ENCODE assay signal across 1 cellular context in genomic region chr22:20116951-20117645, GRCh38.
TF ChIP-seq lines count a peak whose summit lies in the region.

A gene with protein sequence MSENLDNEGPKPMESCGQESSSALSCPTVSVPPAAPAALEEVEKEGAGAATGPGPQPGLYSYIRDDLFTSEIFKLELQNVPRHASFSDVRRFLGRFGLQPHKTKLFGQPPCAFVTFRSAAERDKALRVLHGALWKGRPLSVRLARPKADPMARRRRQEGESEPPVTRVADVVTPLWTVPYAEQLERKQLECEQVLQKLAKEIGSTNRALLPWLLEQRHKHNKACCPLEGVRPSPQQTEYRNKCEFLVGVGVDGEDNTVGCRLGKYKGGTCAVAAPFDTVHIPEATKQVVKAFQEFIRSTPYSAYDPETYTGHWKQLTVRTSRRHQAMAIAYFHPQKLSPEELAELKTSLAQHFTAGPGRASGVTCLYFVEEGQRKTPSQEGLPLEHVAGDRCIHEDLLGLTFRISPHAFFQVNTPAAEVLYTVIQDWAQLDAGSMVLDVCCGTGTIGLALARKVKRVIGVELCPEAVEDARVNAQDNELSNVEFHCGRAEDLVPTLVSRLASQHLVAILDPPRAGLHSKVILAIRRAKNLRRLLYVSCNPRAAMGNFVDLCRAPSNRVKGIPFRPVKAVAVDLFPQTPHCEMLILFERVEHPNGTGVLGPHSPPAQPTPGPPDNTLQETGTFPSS (minus strand): TSS chr22:20117226. CDS start chr22:20116906, 320 bp downstream.

TF ChIP-seq in WTC11, 78 proteins besides CTCF, POLR2A, EP300 and RAD21 (continued from another document):
- peak; percentile 65; the same call in 1 of the 2 replicates for TF ChIP-seq SMAD3 (CRISPR knock-in tag; IDR thresholded peaks at IDR 0.05; ENCODE audit: borderline replicate concordance)
- TF ChIP-seq ATF1 (CRISPR knock-in tag; IDR thresholded peaks at IDR 0.05), result no peak
- peak; percentile 91 for TF ChIP-seq HMGXB4 (CRISPR knock-in tag; IDR thresholded peaks at IDR 0.05)
- peak; percentile 47; the same call in 1 of the 2 replicates for TF ChIP-seq NFYB (CRISPR knock-in tag; conservative IDR thresholded peaks at IDR 0.05; ENCODE audit: low read depth)
- TF ChIP-seq ZNF396 (CRISPR knock-in tag; IDR thresholded peaks at IDR 0.05; ENCODE audit: borderline replicate concordance), result no peak
- TF ChIP-seq, protein P1, sequence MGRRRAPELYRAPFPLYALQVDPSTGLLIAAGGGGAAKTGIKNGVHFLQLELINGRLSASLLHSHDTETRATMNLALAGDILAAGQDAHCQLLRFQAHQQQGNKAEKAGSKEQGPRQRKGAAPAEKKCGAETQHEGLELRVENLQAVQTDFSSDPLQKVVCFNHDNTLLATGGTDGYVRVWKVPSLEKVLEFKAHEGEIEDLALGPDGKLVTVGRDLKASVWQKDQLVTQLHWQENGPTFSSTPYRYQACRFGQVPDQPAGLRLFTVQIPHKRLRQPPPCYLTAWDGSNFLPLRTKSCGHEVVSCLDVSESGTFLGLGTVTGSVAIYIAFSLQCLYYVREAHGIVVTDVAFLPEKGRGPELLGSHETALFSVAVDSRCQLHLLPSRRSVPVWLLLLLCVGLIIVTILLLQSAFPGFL (CRISPR knock-in tag; IDR thresholded peaks at IDR 0.05; ENCODE audit: borderline replicate concordance), result 0 out of 2 replicates have a peak, but pooled peaks have one; percentile 52
- TF ChIP-seq, protein P2, sequence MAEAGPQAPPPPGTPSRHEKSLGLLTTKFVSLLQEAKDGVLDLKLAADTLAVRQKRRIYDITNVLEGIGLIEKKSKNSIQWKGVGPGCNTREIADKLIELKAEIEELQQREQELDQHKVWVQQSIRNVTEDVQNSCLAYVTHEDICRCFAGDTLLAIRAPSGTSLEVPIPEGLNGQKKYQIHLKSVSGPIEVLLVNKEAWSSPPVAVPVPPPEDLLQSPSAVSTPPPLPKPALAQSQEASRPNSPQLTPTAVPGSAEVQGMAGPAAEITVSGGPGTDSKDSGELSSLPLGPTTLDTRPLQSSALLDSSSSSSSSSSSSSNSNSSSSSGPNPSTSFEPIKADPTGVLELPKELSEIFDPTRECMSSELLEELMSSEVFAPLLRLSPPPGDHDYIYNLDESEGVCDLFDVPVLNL (CRISPR knock-in tag; IDR thresholded peaks at IDR 0.05; ENCODE audit: borderline replicate concordance, low read depth), result peak; percentile 97
- TF ChIP-seq NR3C1 (CRISPR knock-in tag; conservative IDR thresholded peaks at IDR 0.05; ENCODE audit: low read depth), result no peak
- TF ChIP-seq CREM (CRISPR knock-in tag; IDR thresholded peaks at IDR 0.05), result peak; percentile 99
- TF ChIP-seq, protein P3, sequence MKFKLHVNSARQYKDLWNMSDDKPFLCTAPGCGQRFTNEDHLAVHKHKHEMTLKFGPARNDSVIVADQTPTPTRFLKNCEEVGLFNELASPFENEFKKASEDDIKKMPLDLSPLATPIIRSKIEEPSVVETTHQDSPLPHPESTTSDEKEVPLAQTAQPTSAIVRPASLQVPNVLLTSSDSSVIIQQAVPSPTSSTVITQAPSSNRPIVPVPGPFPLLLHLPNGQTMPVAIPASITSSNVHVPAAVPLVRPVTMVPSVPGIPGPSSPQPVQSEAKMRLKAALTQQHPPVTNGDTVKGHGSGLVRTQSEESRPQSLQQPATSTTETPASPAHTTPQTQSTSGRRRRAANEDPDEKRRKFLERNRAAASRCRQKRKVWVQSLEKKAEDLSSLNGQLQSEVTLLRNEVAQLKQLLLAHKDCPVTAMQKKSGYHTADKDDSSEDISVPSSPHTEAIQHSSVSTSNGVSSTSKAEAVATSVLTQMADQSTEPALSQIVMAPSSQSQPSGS (CRISPR knock-in tag; IDR thresholded peaks at IDR 0.05; ENCODE audit: borderline replicate concordance, low read depth), result no peak
- TF ChIP-seq GABPB1 (CRISPR knock-in tag; IDR thresholded peaks at IDR 0.05), result peak; percentile 78
- TF ChIP-seq, protein P4, sequence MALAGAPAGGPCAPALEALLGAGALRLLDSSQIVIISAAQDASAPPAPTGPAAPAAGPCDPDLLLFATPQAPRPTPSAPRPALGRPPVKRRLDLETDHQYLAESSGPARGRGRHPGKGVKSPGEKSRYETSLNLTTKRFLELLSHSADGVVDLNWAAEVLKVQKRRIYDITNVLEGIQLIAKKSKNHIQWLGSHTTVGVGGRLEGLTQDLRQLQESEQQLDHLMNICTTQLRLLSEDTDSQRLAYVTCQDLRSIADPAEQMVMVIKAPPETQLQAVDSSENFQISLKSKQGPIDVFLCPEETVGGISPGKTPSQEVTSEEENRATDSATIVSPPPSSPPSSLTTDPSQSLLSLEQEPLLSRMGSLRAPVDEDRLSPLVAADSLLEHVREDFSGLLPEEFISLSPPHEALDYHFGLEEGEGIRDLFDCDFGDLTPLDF (CRISPR knock-in tag; IDR thresholded peaks at IDR 0.05), result peak; percentile 95
- TF ChIP-seq SMAD4 (CRISPR knock-in tag; IDR thresholded peaks at IDR 0.05), result 0 out of 2 replicates have a peak, but pooled peaks have one; percentile 13
- no peak for TF ChIP-seq TCF7 (CRISPR knock-in tag; IDR thresholded peaks at IDR 0.05; ENCODE audit: low read depth)
- TF ChIP-seq, protein P5, sequence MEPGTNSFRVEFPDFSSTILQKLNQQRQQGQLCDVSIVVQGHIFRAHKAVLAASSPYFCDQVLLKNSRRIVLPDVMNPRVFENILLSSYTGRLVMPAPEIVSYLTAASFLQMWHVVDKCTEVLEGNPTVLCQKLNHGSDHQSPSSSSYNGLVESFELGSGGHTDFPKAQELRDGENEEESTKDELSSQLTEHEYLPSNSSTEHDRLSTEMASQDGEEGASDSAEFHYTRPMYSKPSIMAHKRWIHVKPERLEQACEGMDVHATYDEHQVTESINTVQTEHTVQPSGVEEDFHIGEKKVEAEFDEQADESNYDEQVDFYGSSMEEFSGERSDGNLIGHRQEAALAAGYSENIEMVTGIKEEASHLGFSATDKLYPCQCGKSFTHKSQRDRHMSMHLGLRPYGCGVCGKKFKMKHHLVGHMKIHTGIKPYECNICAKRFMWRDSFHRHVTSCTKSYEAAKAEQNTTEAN (CRISPR knock-in tag; IDR thresholded peaks at IDR 0.05), result peak; percentile 56; the same call in 1 of the 2 replicates
- TF ChIP-seq, protein P6, sequence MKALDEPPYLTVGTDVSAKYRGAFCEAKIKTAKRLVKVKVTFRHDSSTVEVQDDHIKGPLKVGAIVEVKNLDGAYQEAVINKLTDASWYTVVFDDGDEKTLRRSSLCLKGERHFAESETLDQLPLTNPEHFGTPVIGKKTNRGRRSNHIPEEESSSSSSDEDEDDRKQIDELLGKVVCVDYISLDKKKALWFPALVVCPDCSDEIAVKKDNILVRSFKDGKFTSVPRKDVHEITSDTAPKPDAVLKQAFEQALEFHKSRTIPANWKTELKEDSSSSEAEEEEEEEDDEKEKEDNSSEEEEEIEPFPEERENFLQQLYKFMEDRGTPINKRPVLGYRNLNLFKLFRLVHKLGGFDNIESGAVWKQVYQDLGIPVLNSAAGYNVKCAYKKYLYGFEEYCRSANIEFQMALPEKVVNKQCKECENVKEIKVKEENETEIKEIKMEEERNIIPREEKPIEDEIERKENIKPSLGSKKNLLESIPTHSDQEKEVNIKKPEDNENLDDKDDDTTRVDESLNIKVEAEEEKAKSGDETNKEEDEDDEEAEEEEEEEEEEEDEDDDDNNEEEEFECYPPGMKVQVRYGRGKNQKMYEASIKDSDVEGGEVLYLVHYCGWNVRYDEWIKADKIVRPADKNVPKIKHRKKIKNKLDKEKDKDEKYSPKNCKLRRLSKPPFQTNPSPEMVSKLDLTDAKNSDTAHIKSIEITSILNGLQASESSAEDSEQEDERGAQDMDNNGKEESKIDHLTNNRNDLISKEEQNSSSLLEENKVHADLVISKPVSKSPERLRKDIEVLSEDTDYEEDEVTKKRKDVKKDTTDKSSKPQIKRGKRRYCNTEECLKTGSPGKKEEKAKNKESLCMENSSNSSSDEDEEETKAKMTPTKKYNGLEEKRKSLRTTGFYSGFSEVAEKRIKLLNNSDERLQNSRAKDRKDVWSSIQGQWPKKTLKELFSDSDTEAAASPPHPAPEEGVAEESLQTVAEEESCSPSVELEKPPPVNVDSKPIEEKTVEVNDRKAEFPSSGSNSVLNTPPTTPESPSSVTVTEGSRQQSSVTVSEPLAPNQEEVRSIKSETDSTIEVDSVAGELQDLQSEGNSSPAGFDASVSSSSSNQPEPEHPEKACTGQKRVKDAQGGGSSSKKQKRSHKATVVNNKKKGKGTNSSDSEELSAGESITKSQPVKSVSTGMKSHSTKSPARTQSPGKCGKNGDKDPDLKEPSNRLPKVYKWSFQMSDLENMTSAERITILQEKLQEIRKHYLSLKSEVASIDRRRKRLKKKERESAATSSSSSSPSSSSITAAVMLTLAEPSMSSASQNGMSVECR (CRISPR knock-in tag; IDR thresholded peaks at IDR 0.05; ENCODE audit: borderline replicate concordance), result peak; percentile 87; the same call in 1 of the 2 replicates
- TF ChIP-seq ZNF232 (CRISPR knock-in tag; IDR thresholded peaks at IDR 0.05), result 0 out of 2 replicates have a peak, but pooled peaks have one; percentile 52
- TF ChIP-seq TEAD1 (CRISPR knock-in tag; IDR thresholded peaks at IDR 0.05), result peak; percentile 82
- 0 out of 2 replicates have a peak, but pooled peaks have one; percentile 45 for TF ChIP-seq CREB1 (CRISPR knock-in tag; IDR thresholded peaks at IDR 0.05)
TF ChIP-seq in WTC11: peak in this region for 28.
